In the genomic region with DNA sequence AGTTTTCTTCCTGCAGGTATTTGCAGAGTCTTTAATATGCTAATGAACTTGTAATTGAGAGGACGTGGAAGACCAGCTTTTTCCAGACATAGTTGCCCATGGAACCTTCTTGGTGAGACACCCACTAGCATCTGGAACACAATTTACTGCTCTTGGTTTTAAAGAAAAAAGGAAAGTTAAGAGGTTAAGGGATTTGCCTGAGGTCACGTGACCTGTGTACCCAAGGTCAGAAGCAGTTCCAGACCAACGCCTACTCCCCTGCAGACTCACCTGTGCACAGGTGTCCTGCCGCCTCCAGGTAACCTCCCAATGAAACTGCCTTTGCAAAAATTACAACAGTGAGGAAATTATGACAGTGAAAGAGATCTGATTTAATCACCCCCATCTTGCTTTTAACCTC, we compare ENCODE assay signal across 2 cellular contexts.
TF ChIP-seq lines count a peak whose summit lies in the region.

No MANE protein-coding gene starts in this region.

TF ChIP-seq in HepG2, 621 proteins besides CTCF, POLR2A, EP300 and RAD21:
- TF ChIP-seq ZNF510 (CRISPR knock-in tag; IDR thresholded peaks at IDR 0.05; ENCODE audit: low read depth) (no peak), FOXM1 (CRISPR knock-in tag; IDR thresholded peaks at IDR 0.05) (no peak), RAD51 (IDR thresholded peaks at IDR 0.05; ENCODE audit: borderline replicate concordance) (peak; percentile 83), RBAK (CRISPR knock-in tag; IDR thresholded peaks at IDR 0.05) (no peak), ZEB1 (IDR thresholded peaks at IDR 0.05; ENCODE audit: insufficient replicate concordance, low read depth) (no peak), ZNF878 (CRISPR knock-in tag; IDR thresholded peaks at IDR 0.05) (no peak), ZNF121 (CRISPR knock-in tag; IDR thresholded peaks at IDR 0.05) (no peak), SAP130 (CRISPR knock-in tag; IDR thresholded peaks at IDR 0.05; ENCODE audit: low read depth) (no peak)
- TF ChIP-seq, protein P1, sequence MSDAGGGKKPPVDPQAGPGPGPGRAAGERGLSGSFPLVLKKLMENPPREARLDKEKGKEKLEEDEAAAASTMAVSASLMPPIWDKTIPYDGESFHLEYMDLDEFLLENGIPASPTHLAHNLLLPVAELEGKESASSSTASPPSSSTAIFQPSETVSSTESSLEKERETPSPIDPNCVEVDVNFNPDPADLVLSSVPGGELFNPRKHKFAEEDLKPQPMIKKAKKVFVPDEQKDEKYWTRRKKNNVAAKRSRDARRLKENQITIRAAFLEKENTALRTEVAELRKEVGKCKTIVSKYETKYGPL (CRISPR knock-in tag; IDR thresholded peaks at IDR 0.05): no peak
- TF ChIP-seq, protein P2, sequence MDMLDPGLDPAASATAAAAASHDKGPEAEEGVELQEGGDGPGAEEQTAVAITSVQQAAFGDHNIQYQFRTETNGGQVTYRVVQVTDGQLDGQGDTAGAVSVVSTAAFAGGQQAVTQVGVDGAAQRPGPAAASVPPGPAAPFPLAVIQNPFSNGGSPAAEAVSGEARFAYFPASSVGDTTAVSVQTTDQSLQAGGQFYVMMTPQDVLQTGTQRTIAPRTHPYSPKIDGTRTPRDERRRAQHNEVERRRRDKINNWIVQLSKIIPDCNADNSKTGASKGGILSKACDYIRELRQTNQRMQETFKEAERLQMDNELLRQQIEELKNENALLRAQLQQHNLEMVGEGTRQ (IDR thresholded peaks at IDR 0.05; ENCODE audit: low read depth, low read length): peak; percentile 81
- TF ChIP-seq, protein P2 (CRISPR knock-in tag; IDR thresholded peaks at IDR 0.05; ENCODE audit: borderline replicate concordance): no peak
- TF ChIP-seq, protein P3, sequence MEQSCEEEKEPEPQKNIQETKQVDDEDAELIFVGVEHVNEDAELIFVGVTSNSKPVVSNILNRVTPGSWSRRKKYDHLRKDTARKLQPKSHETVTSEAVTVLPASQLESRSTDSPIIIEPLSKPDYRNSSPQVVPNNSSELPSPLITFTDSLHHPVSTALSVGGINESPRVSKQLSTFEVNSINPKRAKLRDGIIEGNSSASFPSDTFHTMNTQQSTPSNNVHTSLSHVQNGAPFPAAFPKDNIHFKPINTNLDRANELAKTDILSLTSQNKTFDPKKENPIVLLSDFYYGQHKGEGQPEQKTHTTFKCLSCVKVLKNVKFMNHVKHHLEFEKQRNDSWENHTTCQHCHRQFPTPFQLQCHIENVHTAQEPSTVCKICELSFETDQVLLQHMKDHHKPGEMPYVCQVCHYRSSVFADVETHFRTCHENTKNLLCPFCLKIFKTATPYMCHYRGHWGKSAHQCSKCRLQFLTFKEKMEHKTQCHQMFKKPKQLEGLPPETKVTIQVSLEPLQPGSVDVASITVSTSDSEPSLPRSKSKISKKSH (CRISPR knock-in tag; IDR thresholded peaks at IDR 0.05; ENCODE audit: borderline replicate concordance): no peak
TF ChIP-seq in HepG2: peak in this region for 2.

TF ChIP-seq in H1, 55 proteins besides CTCF, POLR2A, EP300 and RAD21:
- TF ChIP-seq TBP (IDR thresholded peaks at IDR 0.05; ENCODE audit: low read depth, low read length): no peak
- TF ChIP-seq, protein P2 (IDR thresholded peaks at IDR 0.05; ENCODE audit: low read length): no peak
- TF ChIP-seq SRF (IDR thresholded peaks at IDR 0.05; ENCODE audit: low read depth, low read length): no peak
- TF ChIP-seq, protein P4, sequence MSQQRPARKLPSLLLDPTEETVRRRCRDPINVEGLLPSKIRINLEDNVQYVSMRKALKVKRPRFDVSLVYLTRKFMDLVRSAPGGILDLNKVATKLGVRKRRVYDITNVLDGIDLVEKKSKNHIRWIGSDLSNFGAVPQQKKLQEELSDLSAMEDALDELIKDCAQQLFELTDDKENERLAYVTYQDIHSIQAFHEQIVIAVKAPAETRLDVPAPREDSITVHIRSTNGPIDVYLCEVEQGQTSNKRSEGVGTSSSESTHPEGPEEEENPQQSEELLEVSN (IDR thresholded peaks at IDR 0.05): no peak
- no peak for TF ChIP-seq SP4 (IDR thresholded peaks at IDR 0.05; ENCODE audit: low read length)
- TF ChIP-seq ASH2L (IDR thresholded peaks at IDR 0.05; ENCODE audit: low read length): no peak
- TF ChIP-seq CREB1 (IDR thresholded peaks at IDR 0.05): no peak
- TF ChIP-seq BACH1 (IDR thresholded peaks at IDR 0.05; ENCODE audit: low read length): no peak
- no peak for TF ChIP-seq BRCA1 (IDR thresholded peaks at IDR 0.05; ENCODE audit: low read depth, low read length)
- no peak for TF ChIP-seq TEAD4 (IDR thresholded peaks at IDR 0.05; ENCODE audit: low read depth, low read length)
- no peak for TF ChIP-seq EZH2 (IDR thresholded peaks at IDR 0.05; ENCODE audit: low read depth, low read length, severe bottlenecking)
- TF ChIP-seq PHF8 (conservative IDR thresholded peaks at IDR 0.05; ENCODE audit: low read depth, low read length): no peak
- TF ChIP-seq, protein P5, sequence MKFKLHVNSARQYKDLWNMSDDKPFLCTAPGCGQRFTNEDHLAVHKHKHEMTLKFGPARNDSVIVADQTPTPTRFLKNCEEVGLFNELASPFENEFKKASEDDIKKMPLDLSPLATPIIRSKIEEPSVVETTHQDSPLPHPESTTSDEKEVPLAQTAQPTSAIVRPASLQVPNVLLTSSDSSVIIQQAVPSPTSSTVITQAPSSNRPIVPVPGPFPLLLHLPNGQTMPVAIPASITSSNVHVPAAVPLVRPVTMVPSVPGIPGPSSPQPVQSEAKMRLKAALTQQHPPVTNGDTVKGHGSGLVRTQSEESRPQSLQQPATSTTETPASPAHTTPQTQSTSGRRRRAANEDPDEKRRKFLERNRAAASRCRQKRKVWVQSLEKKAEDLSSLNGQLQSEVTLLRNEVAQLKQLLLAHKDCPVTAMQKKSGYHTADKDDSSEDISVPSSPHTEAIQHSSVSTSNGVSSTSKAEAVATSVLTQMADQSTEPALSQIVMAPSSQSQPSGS (IDR thresholded peaks at IDR 0.05; ENCODE audit: low read length): no peak
- TF ChIP-seq TAF1 (IDR thresholded peaks at IDR 0.05; ENCODE audit: low read depth, low read length): no peak
- no peak for TF ChIP-seq CHD1 (IDR thresholded peaks at IDR 0.05; ENCODE audit: low read depth, low read length)
- no peak for TF ChIP-seq TAF7 (optimal IDR thresholded peaks at IDR 0.05; ENCODE audit: borderline replicate concordance, low read depth, low read length)
TF ChIP-seq in H1: peak in this region for 0.
